Comparison of ENCODE assay signal across 20 cellular contexts in genomic region chr5:142453801-142454381, GRCh38.
"Had no signal": no experiment of that assay in that cellular context is flagged by ENCODE, and none has a peak within 500 bp of the region (broad histone marks: within the 10 kb centered on the region; RNA-seq: fewer than 3 reads in every experiment).

No MANE protein-coding gene starts in this region.

- H3K27me3 ChIP-seq: adrenal gland, breast epithelium, suprapubic skin, vagina had no signal

- H3K4me1 ChIP-seq: adrenal gland, breast epithelium, suprapubic skin, vagina had no signal

- H3K36me3 ChIP-seq: adrenal gland, breast epithelium, suprapubic skin, vagina had no signal

- H3K4me3 ChIP-seq: adrenal gland, breast epithelium, lung, suprapubic skin, vagina had no signal

- DNase-seq: activated CD4-positive, CD25-positive, alpha-beta regulatory T cell treated with anti-CD3 and anti-CD28 coated beads, Interleukin-2, amount 50 U/mL, for 72 hours; activated CD8-positive, alpha-beta memory T cell treated with anti-CD3 and anti-CD28 coated beads for 24 hours; activated CD8-positive, alpha-beta memory T cell treated with anti-CD3 and anti-CD28 coated beads, Interleukin-2, amount 50 U/mL, for 48 hours; activated gamma-delta T cell; activated T-cell treated with anti-CD3 and anti-CD28 coated beads, Interleukin-2, amount 50 U/mL, for 48 hours; adrenal gland; effector memory CD8-positive, alpha-beta T cell; head of caudate nucleus; immature natural killer cell; kidney glomerular epithelial cell; midbrain; nucleus accumbens; stimulated activated CD4-positive, alpha-beta T cell treated with anti-CD3 and anti-CD28 coated beads, Interleukin-2, amount 100 ng/mL, for 24 hours; stimulated activated naive CD8-positive, alpha-beta T cell treated with anti-CD3 and anti-CD28 coated beads, Interleukin-15, Interleukin-2, amounts not matched to agents 100 U/mL and 50 U/mL, for 24 hours; trophoblast cell had no signal

- H3K9me3 ChIP-seq: adrenal gland, suprapubic skin, vagina had no signal

- H3K27ac ChIP-seq: adrenal gland, breast epithelium, epithelial cell of prostate, suprapubic skin, vagina had no signal
